Comparison of ENCODE assay signal across 1 cellular context in genomic region chr20:3203315-3204123, GRCh38.
TF ChIP-seq lines count a peak whose summit lies in the region.

No MANE protein-coding gene starts in this region.

TF ChIP-seq in HepG2, 621 proteins besides CTCF, POLR2A, EP300 and RAD21 (continued from another document and continues in another):
- no peak for TF ChIP-seq ZFYVE20 (CRISPR knock-in tag; IDR thresholded peaks at IDR 0.05; ENCODE audit: borderline replicate concordance, low read depth)
- TF ChIP-seq ZBTB14 (CRISPR knock-in tag; IDR thresholded peaks at IDR 0.05), result no peak
- TF ChIP-seq NFE2L2 (IDR thresholded peaks at IDR 0.05; ENCODE audit: low read length), result no peak
- no peak for TF ChIP-seq ZNF597 (CRISPR knock-in tag; IDR thresholded peaks at IDR 0.05)
- no peak for TF ChIP-seq ATF1 (CRISPR knock-in tag; IDR thresholded peaks at IDR 0.05)
- 0 out of 2 replicates have a peak, but pooled peaks have one; percentile 20 for TF ChIP-seq AKNA (CRISPR knock-in tag; IDR thresholded peaks at IDR 0.05; ENCODE audit: borderline replicate concordance)
- no peak for TF ChIP-seq ZBED4 (CRISPR knock-in tag; IDR thresholded peaks at IDR 0.05; ENCODE audit: borderline replicate concordance)
- no peak; the same call in 1 of the 2 replicates for TF ChIP-seq SIN3A (IDR thresholded peaks at IDR 0.05; ENCODE audit: borderline replicate concordance, low read depth, low read length)
- 0 out of 2 replicates have a peak, but pooled peaks have one; percentile 52 for TF ChIP-seq SATB2 (CRISPR knock-in tag; IDR thresholded peaks at IDR 0.05)
- no peak for TF ChIP-seq ZMYM2 (CRISPR knock-in tag; IDR thresholded peaks at IDR 0.05)
- no peak for TF ChIP-seq ZNF354B (CRISPR knock-in tag; IDR thresholded peaks at IDR 0.05)
- TF ChIP-seq GATAD2A (CRISPR knock-in tag; IDR thresholded peaks at IDR 0.05), result no peak
- TF ChIP-seq ZFX (CRISPR knock-in tag; IDR thresholded peaks at IDR 0.05; ENCODE audit: low read depth), result peak; percentile 87
- peak; percentile 10 for TF ChIP-seq PCBP2 (optimal IDR thresholded peaks at IDR 0.05; ENCODE audit: low read depth, low read length, poor library complexity, severe bottlenecking)
- no peak for TF ChIP-seq CEBPG (CRISPR knock-in tag; IDR thresholded peaks at IDR 0.05)
- no peak for TF ChIP-seq ZNF576 (CRISPR knock-in tag; IDR thresholded peaks at IDR 0.05)
- no peak; the same call in 1 of the 2 replicates for TF ChIP-seq ZNF710 (CRISPR knock-in tag; IDR thresholded peaks at IDR 0.05; ENCODE audit: borderline replicate concordance)
- no peak; the same call in 1 of the 2 replicates for TF ChIP-seq RXRA (CRISPR knock-in tag; IDR thresholded peaks at IDR 0.05)
- no peak for TF ChIP-seq PHF21A (CRISPR knock-in tag; IDR thresholded peaks at IDR 0.05)
- no peak for TF ChIP-seq MTF1 (CRISPR knock-in tag; IDR thresholded peaks at IDR 0.05)
- no peak for TF ChIP-seq RARG (CRISPR knock-in tag; IDR thresholded peaks at IDR 0.05; ENCODE audit: low read depth)
- 0 out of 2 replicates have a peak, but pooled peaks have one; percentile 70 for TF ChIP-seq SNAI1 (CRISPR knock-in tag; IDR thresholded peaks at IDR 0.05; ENCODE audit: borderline replicate concordance)
- no peak for TF ChIP-seq GATAD1 (CRISPR knock-in tag; IDR thresholded peaks at IDR 0.05)
- peak; percentile 84 for TF ChIP-seq PTBP1 (IDR thresholded peaks at IDR 0.05; ENCODE audit: low read depth, low read length, poor library complexity, severe bottlenecking)
- no peak for TF ChIP-seq ZNF503 (CRISPR knock-in tag; IDR thresholded peaks at IDR 0.05)
- peak; percentile 86; the same call in 1 of the 2 replicates for TF ChIP-seq ZNF605 (CRISPR knock-in tag; IDR thresholded peaks at IDR 0.05)
- no peak; the same call in 1 of the 2 replicates for TF ChIP-seq FOSL2 (CRISPR knock-in tag; IDR thresholded peaks at IDR 0.05)
- no peak for TF ChIP-seq CBX5 (CRISPR knock-in tag; IDR thresholded peaks at IDR 0.05; ENCODE audit: borderline replicate concordance)
- no peak for TF ChIP-seq CREM (IDR thresholded peaks at IDR 0.05)
- no peak for TF ChIP-seq CREM (CRISPR knock-in tag; IDR thresholded peaks at IDR 0.05)
- no peak for TF ChIP-seq ZUFSP (CRISPR knock-in tag; IDR thresholded peaks at IDR 0.05; ENCODE audit: borderline replicate concordance)
- TF ChIP-seq SRSF9 (IDR thresholded peaks at IDR 0.05; ENCODE audit: borderline replicate concordance, insufficient read depth, low read depth, low read length, poor library complexity, severe bottlenecking), result no peak
- TF ChIP-seq SP1 (IDR thresholded peaks at IDR 0.05), result no peak
- TF ChIP-seq SP1 (CRISPR knock-in tag; IDR thresholded peaks at IDR 0.05), result no peak
- TF ChIP-seq PRDM15 (CRISPR knock-in tag; IDR thresholded peaks at IDR 0.05), result no peak
- TF ChIP-seq ELF1 (CRISPR knock-in tag; IDR thresholded peaks at IDR 0.05), result no peak
- no peak for TF ChIP-seq TBX3 (IDR thresholded peaks at IDR 0.05; ENCODE audit: borderline replicate concordance)
- TF ChIP-seq MEIS1 (CRISPR knock-in tag; IDR thresholded peaks at IDR 0.05; ENCODE audit: borderline replicate concordance), result no peak
- TF ChIP-seq AHR (CRISPR knock-in tag; IDR thresholded peaks at IDR 0.05), result no peak
- TF ChIP-seq MAF1 (CRISPR knock-in tag; IDR thresholded peaks at IDR 0.05; ENCODE audit: borderline replicate concordance), result 0 out of 2 replicates have a peak, but pooled peaks have one; percentile 75
